Comparison of ENCODE assay signal across 1 cellular context in genomic region chr16:50496990-50497389, GRCh38.
TF ChIP-seq lines count a peak whose summit lies in the region.

No MANE protein-coding gene starts in this region.

TF ChIP-seq in HCT116, 20 proteins besides CTCF, POLR2A, EP300 and RAD21 (continued from another document):
- TF ChIP-seq ZBTB33 (IDR thresholded peaks at IDR 0.05; ENCODE audit: extremely low read depth, insufficient replicate concordance, low read length) (no peak), ZFX (IDR thresholded peaks at IDR 0.05) (no peak), CEBPB (IDR thresholded peaks at IDR 0.05; ENCODE audit: low read depth) (no peak), TCF7L2 (IDR thresholded peaks at IDR 0.05; ENCODE audit: borderline replicate concordance, extremely low read depth, insufficient read depth, insufficient read length) (no peak), YY1 (IDR thresholded peaks at IDR 0.05; ENCODE audit: extremely low read depth, insufficient replicate concordance, low read depth, low read length) (no peak), EZH2 (IDR thresholded peaks at IDR 0.05) (no peak), ATF3 (IDR thresholded peaks at IDR 0.05) (no peak), ZNF274 (IDR thresholded peaks at IDR 0.05; ENCODE audit: low read depth, low read length) (no peak)
